15 cellular contexts compared by ENCODE assay signal in the genomic region with DNA sequence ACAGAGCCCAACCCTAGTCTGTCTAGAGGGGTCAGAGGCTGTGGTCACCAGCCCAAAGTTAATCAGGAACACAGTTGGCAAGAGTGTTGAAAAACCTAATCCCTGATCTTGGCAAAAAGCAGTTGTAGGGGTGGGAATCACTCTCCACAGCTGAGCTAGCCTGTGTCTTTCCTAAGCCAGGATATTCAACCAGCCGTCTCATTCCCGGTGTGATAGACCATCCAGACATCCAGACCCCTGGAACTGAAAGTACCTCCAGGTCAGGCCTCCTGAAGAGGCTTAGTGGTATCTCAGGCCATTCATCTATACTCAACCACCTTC. TPM values are rescaled to one million over a fixed set of nuclear protein-coding genes. Genes with fewer than 3 reads are reported as not detected.
A peak's percentile ranks its signal among the peaks of the same experiment; 100 is the strongest.
DNase-seq lines count a peak whose midpoint lies in the region; ATAC-seq and TF ChIP-seq lines count a peak whose summit lies in the region.
"Had no signal": no experiment of that assay in that cellular context is flagged by ENCODE, and none has a peak within 500 bp of the region (broad histone marks: within the 10 kb centered on the region; RNA-seq: fewer than 3 reads in every experiment).

No MANE protein-coding gene starts in this region.

- peaks cover 72% of the 10 kb centered on the region for H3K4me1 Mint-ChIP-seq in HFFc6 (ENCODE audit: low read depth)
- H3K4me1 Mint-ChIP-seq in glutamatergic neuron (ENCODE audit: low read depth, unreplicated experiment), result peaks cover 31% of the 10 kb centered on the region
- H3K4me1 Mint-ChIP-seq in type B pancreatic cell (ENCODE audit: unreplicated experiment), result peaks cover 25% of the 10 kb centered on the region

- peak overlapping the region; percentile 89 for H3K27ac Mint-ChIP-seq in HFFc6
- no peak overlapping the region for H3K27ac Mint-ChIP-seq in glutamatergic neuron (ENCODE audit: unreplicated experiment)
- H3K27ac Mint-ChIP-seq in type B pancreatic cell, result no peak overlapping the region
- H3K27ac Mint-ChIP-seq: CD14-positive monocyte; CD8-positive, alpha-beta T cell had no signal

- H3K36me3 Mint-ChIP-seq in HFFc6 (ENCODE audit: low read depth) (peaks cover 86% of the 10 kb centered on the region), glutamatergic neuron (ENCODE audit: unreplicated experiment) (peaks cover 5% of the 10 kb centered on the region), type B pancreatic cell (peaks cover 3% of the 10 kb centered on the region)
- H3K36me3 Mint-ChIP-seq: CD8-positive, alpha-beta T cell had no signal

- ATAC-seq in HG02642 (IDR thresholded peaks at IDR 0.05; ENCODE audit: poor library complexity, unreplicated experiment), result no peak
- ATAC-seq in HG03342 (IDR thresholded peaks at IDR 0.05; ENCODE audit: unreplicated experiment), result no peak
- ATAC-seq: A549; CD8-positive, alpha-beta T cell; HCT116; HepG2 had no signal

- peaks cover 4% of the 10 kb centered on the region for H3K27me3 Mint-ChIP-seq in HFFc6 (ENCODE audit: insufficient read depth)
- H3K27me3 Mint-ChIP-seq in glutamatergic neuron (ENCODE audit: unreplicated experiment), result peaks cover 34% of the 10 kb centered on the region
- peaks cover 98% of the 10 kb centered on the region for H3K27me3 Mint-ChIP-seq in type B pancreatic cell

- H3K9me3 Mint-ChIP-seq in HFFc6, result no peaks in the 10 kb centered on the region
- H3K9me3 Mint-ChIP-seq in glutamatergic neuron (ENCODE audit: unreplicated experiment), result peaks cover 11% of the 10 kb centered on the region
- no peaks in the 10 kb centered on the region for H3K9me3 Mint-ChIP-seq in type B pancreatic cell
- H3K9me3 Mint-ChIP-seq: CD8-positive, alpha-beta T cell had no signal

- in situ Hi-C loops in GM13977 (cut with MboI; ENCODE audit: low pct_unique_long_range_greater_than_20kb, low sequenced_read_pairs, unreplicated experiment), result no loop called here

- DNase-seq in GM13977 (ENCODE audit: low spot score), result peak; percentile 10
- DNase-seq in HFFc6, result no peak
- no peak for DNase-seq in glutamatergic neuron
- no peak for DNase-seq in type B pancreatic cell (ENCODE audit: extremely low spot score, unreplicated experiment)
- DNase-seq in activated CD4-positive, CD25-positive, alpha-beta regulatory T cell (lab: John Stamatoyannopoulos, UW), result no peak
- DNase-seq: CD8-positive, alpha-beta T cell; COR-L47; DND-41; GDM1 had no signal

- no peak for TF ChIP-seq CTCF in GM13977 (IDR thresholded peaks at IDR 0.05; ENCODE audit: extremely low read depth, insufficient read depth, missing control alignments)
- TF ChIP-seq CTCF in HFFc6 (IDR thresholded peaks at IDR 0.05), result no peak
- no peak for TF ChIP-seq CTCF in glutamatergic neuron (IDR thresholded peaks at IDR 0.05; ENCODE audit: partially characterized antibody, unreplicated experiment)
- no peak for TF ChIP-seq CTCF in type B pancreatic cell (conservative IDR thresholded peaks at IDR 0.05)

- H3K4me3 Mint-ChIP-seq in HFFc6 (peak overlapping the region; percentile 98), glutamatergic neuron (ENCODE audit: unreplicated experiment) (peak overlapping the region; percentile 1), type B pancreatic cell (peak overlapping the region; percentile 31)
- H3K4me3 Mint-ChIP-seq: CD8-positive, alpha-beta T cell had no signal

RNA-seq across cellular contexts. Expression of a gene that starts 4.9 kb away (rescaled TPM):
- total RNA-seq in HFFc6 (2021; fragmentation: NEBNext Ultra II Directional; extraction: Animal tissue kit (Norgen Biotek cat#: 25700)), result 100 to 1,000 TPM; 126 to 183 (median 174) TPM
- total RNA-seq in glutamatergic neuron (ENCODE audit: unreplicated experiment) (37.2 TPM), type B pancreatic cell (ENCODE audit: low replicate concordance) (0.31 and 1.7 TPM in 2 replicates)
- total RNA-seq: CD8-positive, alpha-beta T cell; HepG2 had no signal

RNA-seq across cellular contexts. Expression of a gene that starts 19.6 kb away (rescaled TPM):
- 10 to 100 TPM; 18.6 to 21.8 (median 19.9) TPM for total RNA-seq in HFFc6 (2021; fragmentation: NEBNext Ultra II Directional; extraction: Animal tissue kit (Norgen Biotek cat#: 25700))
- total RNA-seq in glutamatergic neuron (ENCODE audit: unreplicated experiment) (5.9 TPM), type B pancreatic cell (ENCODE audit: low replicate concordance) (2.2 and 3.7 TPM in 2 replicates)
- total RNA-seq: CD8-positive, alpha-beta T cell had no signal

Comparison
In these comparisons a context has a peak if more than half of its experiments do, and no peak if none do; other contexts are left out.
1. H3K4me3 Mint-ChIP-seq: peak in every context shown above with its lines; median percentile 98 in HFFc6; 31 in type B pancreatic cell; 1 in glutamatergic neuron.
2. RNA of a gene that starts 4.9 kb away (total RNA-seq): 126 to 183 TPM in HFFc6 and 37.2 TPM in glutamatergic neuron (single experiment); 0.31 to 1.7 TPM in type B pancreatic cell; every median in the first group is over 10 times any median in the second.